In genomic region chr9:85278769-85279168, GRCh38 we compare ENCODE assay signal across 34 cellular contexts.
"Had no signal": no experiment of that assay in that cellular context is flagged by ENCODE, and none has a peak within 500 bp of the region (broad histone marks: within the 10 kb centered on the region; RNA-seq: fewer than 3 reads in every experiment).

No MANE protein-coding gene starts in this region.

- H3K36me3 ChIP-seq: MG63 had no signal

- DNase-seq: Kasumi-1, MG63, MM.1S, MV-4-11, NCI-H1048, NCI-H1092, NCI-H1092 treated with DMSO at 0.1 percent for 48 hours, NCI-H1105, NCI-H1105 treated with DMSO at 0.1 percent for 48 hours, NCI-H1417 treated with DMSO at 0.1 percent for 48 hours, NCI-H1436, NCI-H1436 treated with DMSO at 0.1 percent for 48 hours, NCI-H146, NCI-H1694, NCI-H1694 treated with DMSO at 0.1 percent for 48 hours, NCI-H187, NCI-H187 treated with DMSO at 0.1 percent for 48 hours, NCI-H1930, NCI-H2029, NCI-H2029 treated with DMSO at 0.1 percent for 48 hours, NCI-H2081, NCI-H2081 treated with DMSO at 0.1 percent for 48 hours, NCI-H2107, NCI-H2171, NCI-H2171 treated with DMSO at 0.1 percent for 48 hours, NCI-H2227 treated with DMSO at 0.1 percent for 48 hours, NCI-H226, NCI-H345, NCI-H446, NCI-H446 treated with DMSO at 0.1 percent for 48 hours, NCI-H510A, NCI-H510A treated with DMSO at 0.1 percent for 48 hours, NCI-H524, NCI-H524 treated with DMSO at 0.1 percent for 48 hours had no signal

- H3K27me3 ChIP-seq: MG63 had no signal

- H3K9me3 ChIP-seq: MG63 had no signal

- H3K4me3 ChIP-seq: MG63 had no signal
